1 cellular context compared by ENCODE assay signal in genomic region chr10:18319628-18320027, GRCh38.
TF ChIP-seq lines count a peak whose summit lies in the region.

No MANE protein-coding gene starts in this region.

TF ChIP-seq in GM12878, 131 proteins besides CTCF, POLR2A, EP300 and RAD21:
- TF ChIP-seq, protein P1, sequence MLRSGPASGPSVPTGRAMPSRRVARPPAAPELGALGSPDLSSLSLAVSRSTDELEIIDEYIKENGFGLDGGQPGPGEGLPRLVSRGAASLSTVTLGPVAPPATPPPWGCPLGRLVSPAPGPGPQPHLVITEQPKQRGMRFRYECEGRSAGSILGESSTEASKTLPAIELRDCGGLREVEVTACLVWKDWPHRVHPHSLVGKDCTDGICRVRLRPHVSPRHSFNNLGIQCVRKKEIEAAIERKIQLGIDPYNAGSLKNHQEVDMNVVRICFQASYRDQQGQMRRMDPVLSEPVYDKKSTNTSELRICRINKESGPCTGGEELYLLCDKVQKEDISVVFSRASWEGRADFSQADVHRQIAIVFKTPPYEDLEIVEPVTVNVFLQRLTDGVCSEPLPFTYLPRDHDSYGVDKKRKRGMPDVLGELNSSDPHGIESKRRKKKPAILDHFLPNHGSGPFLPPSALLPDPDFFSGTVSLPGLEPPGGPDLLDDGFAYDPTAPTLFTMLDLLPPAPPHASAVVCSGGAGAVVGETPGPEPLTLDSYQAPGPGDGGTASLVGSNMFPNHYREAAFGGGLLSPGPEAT (IDR thresholded peaks at IDR 0.05; ENCODE audit: low read depth): no peak
- TF ChIP-seq, protein P2, sequence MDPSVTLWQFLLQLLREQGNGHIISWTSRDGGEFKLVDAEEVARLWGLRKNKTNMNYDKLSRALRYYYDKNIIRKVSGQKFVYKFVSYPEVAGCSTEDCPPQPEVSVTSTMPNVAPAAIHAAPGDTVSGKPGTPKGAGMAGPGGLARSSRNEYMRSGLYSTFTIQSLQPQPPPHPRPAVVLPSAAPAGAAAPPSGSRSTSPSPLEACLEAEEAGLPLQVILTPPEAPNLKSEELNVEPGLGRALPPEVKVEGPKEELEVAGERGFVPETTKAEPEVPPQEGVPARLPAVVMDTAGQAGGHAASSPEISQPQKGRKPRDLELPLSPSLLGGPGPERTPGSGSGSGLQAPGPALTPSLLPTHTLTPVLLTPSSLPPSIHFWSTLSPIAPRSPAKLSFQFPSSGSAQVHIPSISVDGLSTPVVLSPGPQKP (IDR thresholded peaks at IDR 0.05; ENCODE audit: low read depth, low read length): no peak
- TF ChIP-seq ZNF217 (IDR thresholded peaks at IDR 0.05) (no peak), CEBPB (IDR thresholded peaks at IDR 0.05; ENCODE audit: borderline replicate concordance in 1 of 2, low read depth in 2 of 2, low read length in 2 of 2) (no peak), YY1 (IDR thresholded peaks at IDR 0.05; ENCODE audit: low read depth, low read length) (no peak), POLR2AphosphoS5 (IDR thresholded peaks at IDR 0.05; ENCODE audit: low read length) (no peak), FOXM1 (IDR thresholded peaks at IDR 0.05; ENCODE audit: low read depth, low read length) (no peak), MTA3 (IDR thresholded peaks at IDR 0.05; ENCODE audit: borderline replicate concordance, low read length) (no peak), KDM1A (IDR thresholded peaks at IDR 0.05; ENCODE audit: borderline replicate concordance) (no peak), YBX1 (IDR thresholded peaks at IDR 0.05) (no peak), BCL3 (IDR thresholded peaks at IDR 0.05; ENCODE audit: borderline replicate concordance, insufficient read depth, low read depth, low read length, poor library complexity, severe bottlenecking) (no peak), ZZZ3 (IDR thresholded peaks at IDR 0.05; ENCODE audit: control insufficient read depth, insufficient read length, low read depth) (no peak), CUX1 (IDR thresholded peaks at IDR 0.05; ENCODE audit: insufficient replicate concordance, low read depth, low read length) (no peak), NR2F1 (conservative IDR thresholded peaks at IDR 0.05) (no peak), ASH2L (IDR thresholded peaks at IDR 0.05; ENCODE audit: borderline replicate concordance, low read depth) (no peak)
- TF ChIP-seq, protein P3, sequence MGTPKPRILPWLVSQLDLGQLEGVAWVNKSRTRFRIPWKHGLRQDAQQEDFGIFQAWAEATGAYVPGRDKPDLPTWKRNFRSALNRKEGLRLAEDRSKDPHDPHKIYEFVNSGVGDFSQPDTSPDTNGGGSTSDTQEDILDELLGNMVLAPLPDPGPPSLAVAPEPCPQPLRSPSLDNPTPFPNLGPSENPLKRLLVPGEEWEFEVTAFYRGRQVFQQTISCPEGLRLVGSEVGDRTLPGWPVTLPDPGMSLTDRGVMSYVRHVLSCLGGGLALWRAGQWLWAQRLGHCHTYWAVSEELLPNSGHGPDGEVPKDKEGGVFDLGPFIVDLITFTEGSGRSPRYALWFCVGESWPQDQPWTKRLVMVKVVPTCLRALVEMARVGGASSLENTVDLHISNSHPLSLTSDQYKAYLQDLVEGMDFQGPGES (IDR thresholded peaks at IDR 0.05): no peak
- TF ChIP-seq, protein P4, sequence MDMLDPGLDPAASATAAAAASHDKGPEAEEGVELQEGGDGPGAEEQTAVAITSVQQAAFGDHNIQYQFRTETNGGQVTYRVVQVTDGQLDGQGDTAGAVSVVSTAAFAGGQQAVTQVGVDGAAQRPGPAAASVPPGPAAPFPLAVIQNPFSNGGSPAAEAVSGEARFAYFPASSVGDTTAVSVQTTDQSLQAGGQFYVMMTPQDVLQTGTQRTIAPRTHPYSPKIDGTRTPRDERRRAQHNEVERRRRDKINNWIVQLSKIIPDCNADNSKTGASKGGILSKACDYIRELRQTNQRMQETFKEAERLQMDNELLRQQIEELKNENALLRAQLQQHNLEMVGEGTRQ (IDR thresholded peaks at IDR 0.05; ENCODE audit: borderline replicate concordance, low read depth, low read length): no peak
TF ChIP-seq in GM12878: peak in this region for 0.
